Comparison of ENCODE assay signal across 8 cellular contexts in genomic region chr13:60164490-60164889, GRCh38. TPM values are rescaled to one million over a fixed set of nuclear protein-coding genes. Genes with fewer than 3 reads are reported as not detected.
DNase-seq lines count a peak whose midpoint lies in the region; ATAC-seq, FAIRE-seq and TF ChIP-seq lines count a peak whose summit lies in the region.

No MANE protein-coding gene starts in this region.

- H3K27me3 ChIP-seq in DND-41 (ENCODE audit: insufficient read depth, low read length, poor library complexity) (no peaks in the 10 kb centered on the region), Panc1 (ENCODE audit: control insufficient read depth, insufficient read depth, low read length) (no peaks in the 10 kb centered on the region)

- H3K9ac ChIP-seq in DND-41 (ENCODE audit: low read depth, low read length) = peak overlapping the region; percentile 99

- peak overlapping the region; percentile 74 to 99 for H3K4me3 ChIP-seq in DND-41 (ENCODE audit: low read depth in 1 of 2, low read length in 2 of 2)
- peak overlapping the region; percentile 88 to 95 for H3K4me3 ChIP-seq in Panc1 (ENCODE audit: low read depth in 2 of 2, low read length in 2 of 2)
- peak overlapping the region; percentile 89 for H3K4me3 ChIP-seq in epithelial cell of proximal tubule (ENCODE audit: low read depth, low read length)

- H3K27ac ChIP-seq in DND-41 (ENCODE audit: low read length) (peak overlapping the region; percentile 98), Panc1 (ENCODE audit: low read length) (peak overlapping the region; percentile 96)

- intact Hi-C loops in Panc1 (cut with micrococcal nuclease; ENCODE audit: unreplicated experiment) = no loop called here

- peak overlapping the region; percentile 90 for H3K4me3 Mint-ChIP-seq in nephron progenitor cell

- CTCF ChIA-PET in Panc1 (lab: Charles Lee) = no interaction called here

- H3K27ac Mint-ChIP-seq in nephron progenitor cell = peak overlapping the region; percentile 99

- peaks cover 32% of the 10 kb centered on the region for H3K36me3 Mint-ChIP-seq in nephron progenitor cell (ENCODE audit: low read depth)

- no peak for DNase-seq in DND-41
- no peak for DNase-seq in Panc1 (ENCODE audit: low read depth, low spot score)
- DNase-seq in epithelial cell of proximal tubule (ENCODE audit: low read depth) = no peak
- DNase-seq in nephron progenitor cell = no peak
- DNase-seq in globus pallidus (ENCODE audit: low spot score) = no peak
- DNase-seq in HPDE6-E6E7 (ENCODE audit: extremely low spot score) = no peak
- no peak for DNase-seq in urothelium cell line (ENCODE audit: low spot score)

- peaks cover 4% of the 10 kb centered on the region; the same call in 1 of the 2 replicates for H4K20me1 ChIP-seq in DND-41 (ENCODE audit: insufficient read depth, low read length)

- H3K36me3 ChIP-seq in DND-41 (ENCODE audit: insufficient read depth, low read length) (peaks cover 15% of the 10 kb centered on the region), Panc1 (ENCODE audit: control insufficient read depth, insufficient read depth, low read length) (no peaks in the 10 kb centered on the region; the same call in 1 of the 2 replicates)

- TF ChIP-seq CTCF in DND-41 (IDR thresholded peaks at IDR 0.05; ENCODE audit: borderline replicate concordance, extremely low read depth, low read length, poor library complexity, severe bottlenecking) (no peak), Panc1 (IDR thresholded peaks at IDR 0.05) (no peak), epithelial cell of proximal tubule (conservative IDR thresholded peaks at IDR 0.05; ENCODE audit: low read depth, low read length) (no peak), nephron progenitor cell (IDR thresholded peaks at IDR 0.05) (no peak)

- peaks cover 3% of the 10 kb centered on the region for H3K9me3 Mint-ChIP-seq in nephron progenitor cell

- BruUV-seq in Panc1 (replicated peaks; lab: Mats Ljungman, UMichigan) = no TSS peak

- peaks cover 52% of the 10 kb centered on the region for H3K79me2 ChIP-seq in DND-41 (ENCODE audit: insufficient read depth, low read length)

- in situ Hi-C loops in Panc1 (cut with HindIII; ENCODE audit: low pct_unique_long_range_greater_than_20kb, low sequenced_read_pairs) = no loop called here

- peaks cover 44% of the 10 kb centered on the region for H3K4me1 Mint-ChIP-seq in nephron progenitor cell

- POLR2A ChIA-PET in Panc1 (lab: Charles Lee) = no interaction called here

- no peaks in the 10 kb centered on the region for H3K27me3 Mint-ChIP-seq in nephron progenitor cell (ENCODE audit: low read depth, poor library complexity)

- H3K4me2 ChIP-seq in DND-41 (ENCODE audit: insufficient read depth, low read length) = peak overlapping the region; percentile 77

- H3K9me3 ChIP-seq in DND-41 (ENCODE audit: insufficient read depth, low read length, severe bottlenecking) = no peaks in the 10 kb centered on the region
- no peaks in the 10 kb centered on the region for H3K9me3 ChIP-seq in Panc1 (ENCODE audit: control insufficient read depth, insufficient read depth, low read depth, low read length)

- peak overlapping the region; percentile 99 for H2AFZ ChIP-seq in DND-41 (ENCODE audit: low read depth, low read length)

- no peak for FAIRE-seq in urothelium cell line (lab: Jason Lieb, UNC)

- ATAC-seq in DND-41 (ENCODE audit: insufficient read depth, low read depth) (no peak), Panc1 (no peak), GM19455 (IDR thresholded peaks at IDR 0.05; ENCODE audit: unreplicated experiment) (no peak)

- H3K4me1 ChIP-seq in DND-41 (ENCODE audit: insufficient read depth, low read length) (peaks cover 34% of the 10 kb centered on the region), Panc1 (ENCODE audit: control insufficient read depth, insufficient read depth, low read length) (peaks cover 5% of the 10 kb centered on the region)

RNA-seq across cellular contexts. Expression of gene DIAPH3, which starts 0.8 kb away (rescaled TPM):
- total RNA-seq in Panc1 (2021; ENCODE audit: unreplicated experiment) = 15.4 TPM
- polyA plus RNA-seq in Panc1 (2012; ENCODE audit: insufficient read length) = 3.3 TPM
- 48.0 and 49.6 TPM in 2 replicates for total RNA-seq in epithelial cell of proximal tubule
